ENCODE assay signal across 10 cellular contexts in genomic region chr5:15995206-15996052, GRCh38.
A peak's percentile ranks its signal among the peaks of the same experiment; 100 is the strongest.
DNase-seq lines count a peak whose midpoint lies in the region; ATAC-seq lines count a peak whose summit lies in the region.
"Had no signal": no experiment of that assay in that cellular context is flagged by ENCODE, and none has a peak within 500 bp of the region (broad histone marks: within the 10 kb centered on the region; RNA-seq: fewer than 3 reads in every experiment).

No MANE protein-coding gene starts in this region.

- DNase-seq in NCI-H510A treated with DMSO at 0.1 percent for 48 hours (lab: John Stamatoyannopoulos, UW) (peak; percentile 70), NCI-H510A (lab: John Stamatoyannopoulos, UW) (no peak), RPMI8226 (peak; percentile 3), foreskin melanocyte (peak; percentile 37), stromal cell of bone marrow (ENCODE audit: low read depth) (peak; percentile 28), NCI-H1436 treated with DMSO at 0.1 percent for 48 hours (lab: John Stamatoyannopoulos, UW) (no peak), NCI-H1436 (lab: John Stamatoyannopoulos, UW) (no peak)
- DNase-seq: activated B cell treated with CpG ODN at 0.5 μM for 24 hours, right cardiac atrium had no signal

- ATAC-seq in HG03457 (IDR thresholded peaks at IDR 0.05; ENCODE audit: unreplicated experiment): no peak

Comparison
In these comparisons a context has a peak if more than half of its experiments do, and no peak if none do; other contexts are left out.
1. DNase-seq: peak in NCI-H510A treated with DMSO at 0.1 percent for 48 hours (single experiment), RPMI8226 (single experiment), foreskin melanocyte (single experiment) and stromal cell of bone marrow (single experiment); none in NCI-H510A (single experiment), NCI-H1436 treated with DMSO at 0.1 percent for 48 hours (single experiment) and NCI-H1436 (single experiment).